Comparison of ENCODE assay signal across 8 cellular contexts in the genomic region with DNA sequence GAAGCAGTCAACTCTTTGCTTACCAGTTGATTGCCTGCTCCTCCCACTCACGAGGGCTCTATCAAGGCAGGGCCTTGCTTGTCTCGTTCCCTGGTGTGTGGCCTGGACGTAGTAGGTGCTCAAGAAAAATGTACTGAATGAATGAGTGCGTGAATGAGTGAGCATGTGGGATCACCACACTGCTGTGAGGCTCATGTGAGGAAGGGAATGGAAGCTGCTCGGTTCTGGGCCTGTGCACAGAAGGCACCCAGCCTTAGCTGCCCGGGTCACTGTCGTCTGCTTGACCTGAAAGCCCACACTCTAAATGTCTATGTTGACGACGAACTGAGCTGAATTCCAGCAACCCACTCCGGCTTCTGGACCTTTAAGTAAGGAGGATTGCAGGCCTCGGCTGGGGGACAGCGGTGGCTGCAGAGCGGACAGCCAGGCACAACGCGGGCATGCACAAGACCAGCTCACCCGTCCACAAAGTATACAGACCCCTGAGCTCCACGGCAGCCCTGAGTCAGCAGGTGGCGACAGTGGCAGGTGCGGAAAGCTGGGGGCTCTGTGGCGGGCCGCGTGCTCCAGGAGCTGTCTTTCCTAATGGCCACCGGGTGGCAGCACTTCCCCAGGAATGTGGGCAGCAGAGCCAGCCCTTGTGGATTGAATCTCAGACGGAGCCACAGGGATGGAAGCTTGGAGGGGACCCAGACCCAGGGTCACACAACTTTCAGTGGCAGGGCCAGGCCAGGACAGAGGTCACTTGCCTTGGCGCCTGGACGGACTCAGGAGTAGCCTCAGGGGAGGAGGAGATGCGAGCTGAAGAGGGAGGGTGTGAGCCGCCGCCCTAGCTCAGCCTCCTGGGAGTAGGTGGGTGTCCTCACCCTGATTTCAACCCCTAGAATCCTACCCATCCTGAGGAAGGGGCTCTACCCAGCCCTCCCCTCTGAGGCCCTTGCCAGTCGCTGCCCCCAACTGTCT. TPM values are rescaled to one million over a fixed set of nuclear protein-coding genes. Genes with fewer than 3 reads are reported as not detected.
DNase-seq lines count a peak whose midpoint lies in the region; ATAC-seq, FAIRE-seq and TF ChIP-seq lines count a peak whose summit lies in the region.

No MANE protein-coding gene starts in this region.

- no peaks in the 10 kb centered on the region for H3K9me3 Mint-ChIP-seq in activated naive CD4-positive, alpha-beta T cell treated with anti-CD3 and anti-CD28 coated beads, Interleukin-2, amount 10 ng/mL, durations not matched to agents 7 days and 5 days
- no peaks in the 10 kb centered on the region for H3K9me3 Mint-ChIP-seq in glutamatergic neuron (ENCODE audit: unreplicated experiment)

- peak; percentile 74 for FAIRE-seq in GM19239 (lab: Jason Lieb, UNC)

- POLR2A ChIA-PET in AG04450 (lab: Yijun Ruan, JAX): interaction anchor here (0.5 to 0.9 kb wide), 3 partner anchors 66 to 429 kb away, joined by 3 to 4 read pairs (median 3); a partner anchor contains a TSS

- no peaks in the 10 kb centered on the region for H3K36me3 ChIP-seq in upper lobe of left lung

- peaks cover 53% of the 10 kb centered on the region for H3K27me3 Mint-ChIP-seq in activated naive CD4-positive, alpha-beta T cell treated with anti-CD3 and anti-CD28 coated beads, Interleukin-2, amount 10 ng/mL, durations not matched to agents 7 days and 5 days
- H3K27me3 Mint-ChIP-seq in glutamatergic neuron (ENCODE audit: unreplicated experiment): peaks cover 3% of the 10 kb centered on the region

- WGBS in upper lobe of left lung, 2 donors: 31 to 38% methylated on average over 13 to 30 of the region's 30 CpGs

- H3K27ac ChIP-seq in AG04450 (ENCODE audit: low read depth, low read length) (no peak overlapping the region), upper lobe of left lung (no peak overlapping the region)

- CTCF ChIA-PET in AG04450 (lab: Charles Lee): interaction anchor here (0.5 to 2.2 kb wide), 34 partner anchors 8 to 818 kb away, joined by 3 to 23 read pairs (median 4); a partner anchor contains a TSS
- CTCF ChIA-PET in activated naive CD4-positive, alpha-beta T cell treated with anti-CD3 and anti-CD28 coated beads, Interleukin-2, amount 10 ng/mL, durations not matched to agents 7 days and 5 days (lab: Charles Lee): interaction anchor here (0.6 to 2.2 kb wide), 38 partner anchors 9 to 716 kb away, joined by 3 to 30 read pairs (median 4); a partner anchor contains a TSS

- no peak for TF ChIP-seq POLR2A in upper lobe of left lung (IDR thresholded peaks at IDR 0.05)

- ATAC-seq in upper lobe of left lung (ENCODE audit: low FRiP score in 2 of 2): peak; percentile 68 to 84

- no peak overlapping the region for H3K4me3 ChIP-seq in AG04450 (ENCODE audit: low read depth, low read length)
- H3K4me3 ChIP-seq in upper lobe of left lung: no peak overlapping the region

- TF ChIP-seq EP300 in upper lobe of left lung (IDR thresholded peaks at IDR 0.05): no peak

- peaks cover 3% of the 10 kb centered on the region for H3K36me3 Mint-ChIP-seq in activated naive CD4-positive, alpha-beta T cell treated with anti-CD3 and anti-CD28 coated beads, Interleukin-2, amount 10 ng/mL, durations not matched to agents 7 days and 5 days
- H3K36me3 Mint-ChIP-seq in glutamatergic neuron (ENCODE audit: unreplicated experiment): no peaks in the 10 kb centered on the region

- peak; percentile 30 for DNase-seq in AG04450 (ENCODE audit: low read depth, low spot score)
- DNase-seq in GM19239 (ENCODE audit: insufficient read length, low spot score): peak; percentile 89
- peak; percentile 60 to 86 (median 67) for DNase-seq in NCI-H1417 (lab: John Stamatoyannopoulos, UW)
- DNase-seq in SKM-1 treated with dmso at 0.1 percent for 144 hours (lab: John Stamatoyannopoulos, UW; ENCODE audit: unreplicated experiment): peak; percentile 72
- DNase-seq in activated naive CD4-positive, alpha-beta T cell treated with anti-CD3 and anti-CD28 coated beads, Interleukin-2, amount 10 ng/mL, durations not matched to agents 7 days and 5 days: peak; percentile 83
- peak; percentile 89 for DNase-seq in glutamatergic neuron
- peak; percentile 91 for DNase-seq in pons (ENCODE audit: low spot score)
- peak; percentile 83 to 86 for DNase-seq in upper lobe of left lung

- peak; percentile 73 for TF ChIP-seq CTCF in AG04450 (IDR thresholded peaks at IDR 0.05; ENCODE audit: low read depth, low read length)
- peak; percentile 90 for TF ChIP-seq CTCF in glutamatergic neuron (IDR thresholded peaks at IDR 0.05; ENCODE audit: partially characterized antibody, unreplicated experiment)
- TF ChIP-seq CTCF in upper lobe of left lung (IDR thresholded peaks at IDR 0.05): peak; percentile 87 to 96 (median 94)

- H3K4me3 Mint-ChIP-seq in activated naive CD4-positive, alpha-beta T cell treated with anti-CD3 and anti-CD28 coated beads, Interleukin-2, amount 10 ng/mL, durations not matched to agents 7 days and 5 days: no peak overlapping the region
- no peak overlapping the region for H3K4me3 Mint-ChIP-seq in glutamatergic neuron (ENCODE audit: unreplicated experiment)

- H3K27me3 ChIP-seq in AG04450 (ENCODE audit: control insufficient read depth, insufficient read depth, low read length) (peaks cover 4% of the 10 kb centered on the region), upper lobe of left lung (no peaks in the 10 kb centered on the region)

- peaks cover 11% of the 10 kb centered on the region for H3K4me1 Mint-ChIP-seq in activated naive CD4-positive, alpha-beta T cell treated with anti-CD3 and anti-CD28 coated beads, Interleukin-2, amount 10 ng/mL, durations not matched to agents 7 days and 5 days
- peaks cover 3% of the 10 kb centered on the region for H3K4me1 Mint-ChIP-seq in glutamatergic neuron (ENCODE audit: low read depth, unreplicated experiment)

- H3K9me3 ChIP-seq in AG04450 (ENCODE audit: control insufficient read depth, insufficient read depth, low read length) (peaks cover 4% of the 10 kb centered on the region; the same call in 1 of the 2 replicates), upper lobe of left lung (no peaks in the 10 kb centered on the region)

- H3K4me1 ChIP-seq in upper lobe of left lung: peaks cover 5 to 16% (median 10%) of the 10 kb centered on the region in 4 donors

- no peak overlapping the region for H3K27ac Mint-ChIP-seq in activated naive CD4-positive, alpha-beta T cell treated with anti-CD3 and anti-CD28 coated beads, Interleukin-2, amount 10 ng/mL, durations not matched to agents 7 days and 5 days
- H3K27ac Mint-ChIP-seq in glutamatergic neuron (ENCODE audit: unreplicated experiment): no peak overlapping the region

RNA-seq across cellular contexts. Expression of a gene that starts 5.0 kb away (rescaled TPM):
- polyA plus RNA-seq in AG04450 (2011; rRNA removed): 10.5 and 11.5 TPM in 2 replicates
- polyA minus RNA-seq in AG04450 (2011; rRNA and poly(A)+ RNA removed): 11.3 and 14.7 TPM in 2 replicates
- 44.8 TPM for total RNA-seq in glutamatergic neuron (ENCODE audit: unreplicated experiment)
- 100 to 1,000 TPM in 1 of 6 donors, 10 to 100 TPM in 5; 31.6 to 189 (median 50.3) TPM for total RNA-seq in upper lobe of left lung

RNA-seq across cellular contexts. Expression of a gene that starts 31.8 kb away (rescaled TPM):
- 0.11 TPM in 1 of 2 replicates, not detected in the other for polyA plus RNA-seq in AG04450 (2011; rRNA removed)
- polyA minus RNA-seq in AG04450 (2011; rRNA and poly(A)+ RNA removed): not detected in 2 replicates
- total RNA-seq in glutamatergic neuron (ENCODE audit: unreplicated experiment): not detected
- 1 to 10 TPM in 1 of 6 donors, under 1 TPM in 3, not detected in 2; 0.26 to 6.3 (median 0.73) TPM for total RNA-seq in upper lobe of left lung

RNA-seq across cellular contexts. Expression of a gene that starts 58.3 kb away (rescaled TPM):
- 0.04 and 0.09 TPM in 2 replicates for polyA plus RNA-seq in AG04450 (2011; rRNA removed)
- polyA minus RNA-seq in AG04450 (2011; rRNA and poly(A)+ RNA removed): not detected in 2 replicates
- total RNA-seq in glutamatergic neuron (ENCODE audit: unreplicated experiment): 28.6 TPM
- total RNA-seq in upper lobe of left lung: 1 to 10 TPM in 1 of 6 donors, under 1 TPM in 2, not detected in 3; 0.94 to 6.3 (median 0.98) TPM

Comparison
In these comparisons a context has a peak if more than half of its experiments do, and no peak if none do; other contexts are left out.
1. DNase-seq: peak in every context shown above with its lines; median percentile 91 in pons; 89 in GM19239; 89 in glutamatergic neuron; 84 in upper lobe of left lung; 83 in activated naive CD4-positive, alpha-beta T cell treated with anti-CD3 and anti-CD28 coated beads, Interleukin-2, amount 10 ng/mL, durations not matched to agents 7 days and 5 days; 72 in SKM-1 treated with dmso at 0.1 percent for 144 hours; 67 in NCI-H1417; 30 in AG04450.